ENCODE assay signal across 28 cellular contexts in genomic region chr10:125992244-125992643, GRCh38.
"Had no signal": no experiment of that assay in that cellular context is flagged by ENCODE, and none has a peak within 500 bp of the region (broad histone marks: within the 10 kb centered on the region; RNA-seq: fewer than 3 reads in every experiment).

No MANE protein-coding gene starts in this region.

- ATAC-seq: gastrocnemius medialis; naive thymus-derived CD8-positive, alpha-beta T cell; sciatic nerve; stimulated activated naive CD8-positive, alpha-beta T cell treated with anti-CD3 and anti-CD28 coated beads, Interleukin-15, Interleukin-2, amounts not matched to agents 100 U/mL and 50 U/mL, for 24 hours had no signal

- H3K36me3 ChIP-seq: adrenal gland, brain microvascular endothelial cell, gastrocnemius medialis, left ventricle myocardium inferior, transverse colon had no signal

- H3K27ac ChIP-seq: adrenal gland, brain microvascular endothelial cell, coronary artery, dorsolateral prefrontal cortex, gastrocnemius medialis, left ventricle myocardium inferior, skin epidermis, testis, transverse colon had no signal

- H3K9me3 ChIP-seq: adrenal gland, gastrocnemius medialis, left ventricle myocardium inferior, testis, transverse colon had no signal

- DNase-seq: activated CD4-positive, alpha-beta memory T cell treated with anti-CD3 and anti-CD28 coated beads for 36 hours; activated CD4-positive, alpha-beta T cell treated with anti-CD3 and anti-CD28 coated beads, Interleukin-2, amount 10 ng/mL, durations not matched to agents 24 days and 14 days; activated CD4-positive, CD25-positive, alpha-beta regulatory T cell treated with anti-CD3 and anti-CD28 coated beads, Interleukin-2, amount 50 U/mL, for 72 hours; activated CD8-positive, alpha-beta memory T cell treated with anti-CD3 and anti-CD28 coated beads, Interleukin-2, amount 50 U/mL, for 4 hours; activated effector memory CD4-positive, alpha-beta T cell treated with anti-CD3 and anti-CD28 coated beads, Interleukin-2, amount 50 U/mL, for 16 hours; activated naive CD4-positive, alpha-beta T cell treated with anti-CD3 and anti-CD28 coated beads for 36 hours; activated naive CD8-positive, alpha-beta T cell treated with anti-CD3 and anti-CD28 coated beads for 36 hours; activated T-cell treated with anti-CD3 and anti-CD28 coated beads, Interleukin-2, amount 50 U/mL, for 1 hour; adrenal gland; aorta; brain microvascular endothelial cell; dorsolateral prefrontal cortex; effector memory CD4-positive, alpha-beta T cell; erythroblast; gastrocnemius medialis; glutamatergic neuron; islet precursor cell; left ventricle myocardium inferior; naive thymus-derived CD8-positive, alpha-beta T cell; stimulated activated CD4-positive, alpha-beta T cell treated with anti-CD3 and anti-CD28 coated beads, Interleukin-12 subunit alpha, Interleukin-12 subunit beta, amount 100 ng/mL, for 4 hours; stimulated activated CD4-positive, alpha-beta T cell treated with anti-CD3 and anti-CD28 coated beads, Interleukin-4, amount 100 ng/mL, for 1 hour; stimulated activated naive CD8-positive, alpha-beta T cell treated with anti-CD3 and anti-CD28 coated beads, Interleukin-15, Interleukin-2, amounts not matched to agents 100 U/mL and 50 U/mL, for 24 hours; testis; transverse colon had no signal

- H3K27me3 ChIP-seq: adrenal gland, brain microvascular endothelial cell, dorsolateral prefrontal cortex, gastrocnemius medialis, testis, transverse colon had no signal

- H3K4me3 ChIP-seq: adrenal gland, coronary artery, dorsolateral prefrontal cortex, gastrocnemius medialis, left ventricle myocardium inferior, lung, skin epidermis, testis, transverse colon had no signal

- H3K4me1 ChIP-seq: adrenal gland, gastrocnemius medialis, left ventricle myocardium inferior, testis, transverse colon had no signal
